Comparison of ENCODE assay signal across 23 cellular contexts in the genomic region with DNA sequence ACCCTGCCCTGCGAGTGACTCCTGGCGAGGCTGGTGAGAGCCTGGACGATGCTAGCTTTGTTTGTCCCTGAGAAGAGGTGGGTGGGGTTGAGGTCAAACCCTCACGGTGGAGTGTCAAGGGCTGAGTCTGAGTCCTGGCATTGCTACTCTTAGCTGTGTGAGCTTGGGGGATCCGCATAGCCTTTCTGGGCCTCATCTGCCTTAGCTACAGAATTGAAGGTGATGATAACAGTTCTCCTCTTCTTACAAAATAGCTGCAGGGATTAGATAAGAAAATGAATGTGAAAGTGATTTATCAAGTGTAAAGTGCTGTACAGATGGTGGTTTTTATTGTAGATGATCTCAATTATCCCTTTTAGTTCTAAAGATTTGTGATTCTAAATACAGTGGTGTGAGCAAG.
"Had no signal": no experiment of that assay in that cellular context is flagged by ENCODE, and none has a peak within 500 bp of the region (broad histone marks: within the 10 kb centered on the region; RNA-seq: fewer than 3 reads in every experiment).

No MANE protein-coding gene starts in this region.

- FAIRE-seq: RCC 7860 had no signal

- H3K27me3 Mint-ChIP-seq: activated CD4-positive, alpha-beta T cell treated with anti-CD3 and anti-CD28 coated beads for 36 hours; activated CD8-positive, alpha-beta T cell treated with anti-CD3 and anti-CD28 coated beads for 36 hours had no signal

- H3K4me3 ChIP-seq: adrenal gland, SJSA1 had no signal

- ATAC-seq: activated CD4-positive, alpha-beta T cell treated with anti-CD3 and anti-CD28 coated beads for 36 hours; activated CD8-positive, alpha-beta T cell treated with anti-CD3 and anti-CD28 coated beads for 36 hours; PC-3; SK-N-SH treated with all-trans-retinoic acid at 6 μM for 48 hours had no signal

- H3K9me3 ChIP-seq: adrenal gland, SJSA1 had no signal

- H3K36me3 ChIP-seq: adrenal gland, SJSA1 had no signal

- H3K4me1 ChIP-seq: adrenal gland, SJSA1 had no signal

- H3K27ac ChIP-seq: adrenal gland, SJSA1, VCaP had no signal

- H3K4me3 Mint-ChIP-seq: activated CD4-positive, alpha-beta T cell treated with anti-CD3 and anti-CD28 coated beads for 36 hours; activated CD8-positive, alpha-beta T cell treated with anti-CD3 and anti-CD28 coated beads for 36 hours; activated naive CD8-positive, alpha-beta T cell treated with anti-CD3 and anti-CD28 coated beads, Interleukin-2, amount 10 ng/mL, durations not matched to agents 7 days and 5 days had no signal

- H3K27ac Mint-ChIP-seq: activated CD4-positive, alpha-beta T cell treated with anti-CD3 and anti-CD28 coated beads for 36 hours; activated CD8-positive, alpha-beta T cell treated with anti-CD3 and anti-CD28 coated beads for 36 hours; activated naive CD8-positive, alpha-beta T cell treated with anti-CD3 and anti-CD28 coated beads, Interleukin-2, amount 10 ng/mL, durations not matched to agents 7 days and 5 days had no signal

- DNase-seq: activated CD4-positive, alpha-beta T cell treated with anti-CD3 and anti-CD28 coated beads for 36 hours; activated CD4-positive, CD25-positive, alpha-beta regulatory T cell; activated CD8-positive, alpha-beta memory T cell treated with anti-CD3 and anti-CD28 coated beads, Interleukin-2, amount 50 U/mL, for 4 hours; activated CD8-positive, alpha-beta T cell treated with anti-CD3 and anti-CD28 coated beads for 36 hours; activated naive CD4-positive, alpha-beta T cell treated with anti-CD3 and anti-CD28 coated beads, Interleukin-2, amount 50 U/mL, for 16 hours; activated naive CD8-positive, alpha-beta T cell treated with anti-CD3 and anti-CD28 coated beads, Interleukin-2, amount 10 ng/mL, durations not matched to agents 7 days and 5 days; adrenal gland; anterior cingulate cortex; cerebellar nuclear complex; KG1; MV-4-11; NCI-H1092 treated with DMSO at 0.1 percent for 48 hours; NCI-H1417 treated with DMSO at 0.1 percent for 48 hours; NCI-H1694; NCI-H2107; NCI-H510A treated with DMSO at 0.1 percent for 48 hours; NCI-H69; PC-3; SW 1271 had no signal

- H3K4me1 Mint-ChIP-seq: activated CD4-positive, alpha-beta T cell treated with anti-CD3 and anti-CD28 coated beads for 36 hours had no signal

- H3K27me3 ChIP-seq: adrenal gland, SJSA1 had no signal
